In genomic region chr4:173420324-173420752, GRCh38 we compare ENCODE assay signal across 7 cellular contexts. TPM values are rescaled to one million over a fixed set of nuclear protein-coding genes. Genes with fewer than 3 reads are reported as not detected.
DNase-seq lines count a peak whose midpoint lies in the region; ATAC-seq, FAIRE-seq and TF ChIP-seq lines count a peak whose summit lies in the region.

No MANE protein-coding gene starts in this region.

- ATAC-seq in HG03060 (IDR thresholded peaks at IDR 0.05; ENCODE audit: low read depth, unreplicated experiment): peak; percentile 54

- peaks cover 4 to 25% (median 17%) of the 10 kb centered on the region in 4 donors for H3K4me1 ChIP-seq in esophagus muscularis mucosa

- no peak overlapping the region for H3K4me3 ChIP-seq in esophagus muscularis mucosa

- FAIRE-seq in RCC 7860 (lab: Jason Lieb, UNC): peak; percentile 27

- WGBS in esophagus muscularis mucosa: 36% methylated on average over 4 of the region's 4 CpGs

- TF ChIP-seq CTCF in GM12873 (IDR thresholded peaks at IDR 0.05; ENCODE audit: insufficient read depth, low read depth, low read length, missing control alignments) (peak; percentile 45), esophagus muscularis mucosa (IDR thresholded peaks at IDR 0.05) (peak; percentile 54 to 59 (median 55))

- no peaks in the 10 kb centered on the region for H3K9me3 ChIP-seq in esophagus muscularis mucosa

- no peak for TF ChIP-seq POLR2A in esophagus muscularis mucosa (IDR thresholded peaks at IDR 0.05; ENCODE audit: low read depth)

- DNase-seq in RCC 7860 (ENCODE audit: low spot score): no peak
- DNase-seq in esophagus muscularis mucosa (ENCODE audit: extremely low spot score): no peak
- DNase-seq in renal cortical epithelial cell (ENCODE audit: low read depth): peak; percentile 34
- DNase-seq in cortex of kidney (lab: John Stamatoyannopoulos, UW): no peak
- DNase-seq in NCI-H2196 treated with DMSO at 0.1 percent for 48 hours (lab: John Stamatoyannopoulos, UW; ENCODE audit: unreplicated experiment): no peak

- no peak overlapping the region for H3K27ac ChIP-seq in esophagus muscularis mucosa (replicated peaks in 1 of 4)

- no peak for TF ChIP-seq EP300 in esophagus muscularis mucosa (IDR thresholded peaks at IDR 0.05)

- intact Hi-C loops in esophagus muscularis mucosa (cut with DNase I): loop anchor here (2.0 kb wide), 1 partner anchor 74 kb away; no protein-coding TSS in a partner anchor

- peaks cover 0 to 15% (median 3%) of the 10 kb centered on the region in 4 donors for H3K36me3 ChIP-seq in esophagus muscularis mucosa

- H3K27me3 ChIP-seq in esophagus muscularis mucosa: no peaks in the 10 kb centered on the region

RNA-seq across cellular contexts. Expression of gene SCRG1, which starts 21.4 kb away (rescaled TPM):
- total RNA-seq in esophagus muscularis mucosa: 1 to 10 TPM; 2.3 to 3.0 (median 2.7) TPM
- total RNA-seq in renal cortical epithelial cell: not detected in 2 replicates

RNA-seq across cellular contexts. Expression of gene SAP30, which starts 49.6 kb away (rescaled TPM):
- 10 to 100 TPM; 39.6 to 56.2 (median 43.7) TPM for total RNA-seq in esophagus muscularis mucosa
- total RNA-seq in renal cortical epithelial cell: 9.0 and 22.4 TPM in 2 replicates
